15 cellular contexts compared by ENCODE assay signal in genomic region chr2:38168710-38169480, GRCh38.
A peak's percentile ranks its signal among the peaks of the same experiment; 100 is the strongest.
DNase-seq lines count a peak whose midpoint lies in the region; ATAC-seq and TF ChIP-seq lines count a peak whose summit lies in the region.
"Had no signal": no experiment of that assay in that cellular context is flagged by ENCODE, and none has a peak within 500 bp of the region (broad histone marks: within the 10 kb centered on the region; RNA-seq: fewer than 3 reads in every experiment).

No MANE protein-coding gene starts in this region.

- H3K9me3 Mint-ChIP-seq in GM23338 (no peaks in the 10 kb centered on the region), mesothelial cell of epicardium (no peaks in the 10 kb centered on the region)
- H3K9me3 Mint-ChIP-seq: activated CD4-positive, alpha-beta memory T cell treated with anti-CD3 and anti-CD28 coated beads, Interleukin-2, amount 10 ng/mL, durations not matched to agents 7 days and 5 days had no signal

- H3K27ac Mint-ChIP-seq in GM23338 (no peak overlapping the region), mesothelial cell of epicardium (no peak overlapping the region)
- H3K27ac Mint-ChIP-seq: activated CD4-positive, alpha-beta memory T cell treated with anti-CD3 and anti-CD28 coated beads, Interleukin-2, amount 10 ng/mL, durations not matched to agents 7 days and 5 days had no signal

- H3K36me3 Mint-ChIP-seq in GM23338 (ENCODE audit: low read depth) (no peaks in the 10 kb centered on the region), mesothelial cell of epicardium (peaks cover 4% of the 10 kb centered on the region)

- H3K4me1 Mint-ChIP-seq in GM23338, result no peaks in the 10 kb centered on the region
- H3K4me1 Mint-ChIP-seq in mesothelial cell of epicardium, result peaks cover 18% of the 10 kb centered on the region

- H3K27ac ChIP-seq in KMS-11 (peak overlapping the region; percentile 29; the same call in 1 of the 2 replicates), GM23338 (ENCODE audit: low read depth) (no peak overlapping the region)
- H3K27ac ChIP-seq: pancreas had no signal

- no peak overlapping the region for H3K4me3 Mint-ChIP-seq in GM23338
- no peak overlapping the region for H3K4me3 Mint-ChIP-seq in mesothelial cell of epicardium
- H3K4me3 Mint-ChIP-seq: activated CD4-positive, alpha-beta memory T cell treated with anti-CD3 and anti-CD28 coated beads, Interleukin-2, amount 10 ng/mL, durations not matched to agents 7 days and 5 days had no signal

- H3K27me3 Mint-ChIP-seq in GM23338 (ENCODE audit: insufficient read depth, low read depth, poor library complexity) (no peaks in the 10 kb centered on the region), mesothelial cell of epicardium (ENCODE audit: low read depth) (no peaks in the 10 kb centered on the region)

- H3K4me2 ChIP-seq in KMS-11 (peak overlapping the region; percentile 68), GM23338 (no peak overlapping the region)

- in situ Hi-C loops in ACHN (cut with HindIII; ENCODE audit: low pct_ligation_motif_present, low pct_unique_long_range_greater_than_20kb, low sequenced_read_pairs), result no loop called here

- no peaks in the 10 kb centered on the region for H3F3A ChIP-seq in GM23338 (replicated peaks; ENCODE audit: low read depth)

- peaks cover 9% of the 10 kb centered on the region; the same call in 1 of the 2 replicates for H3K9me2 ChIP-seq in GM23338 (ENCODE audit: insufficient read depth)

- H2AFZ ChIP-seq in KMS-11 (ENCODE audit: low read depth), result peak overlapping the region; percentile 44
- no peak overlapping the region for H2AFZ ChIP-seq in GM23338

- H3K9ac ChIP-seq in KMS-11, result no peak overlapping the region

- H3K79me2 ChIP-seq in KMS-11 (ENCODE audit: insufficient read depth, low read depth) (no peaks in the 10 kb centered on the region), GM23338 (replicated peaks; ENCODE audit: insufficient read depth) (no peaks in the 10 kb centered on the region)

- no peak for ATAC-seq in GM23338
- ATAC-seq: pancreas had no signal

- no peaks in the 10 kb centered on the region for H3K27me3 ChIP-seq in KMS-11 (ENCODE audit: insufficient read depth, low read depth)
- H3K27me3 ChIP-seq in GM23338 (ENCODE audit: insufficient read depth), result no peaks in the 10 kb centered on the region
- H3K27me3 ChIP-seq: pancreas had no signal

- DNase-seq in ACHN (peak; percentile 60), amniotic epithelial cell (ENCODE audit: low read depth) (peak; percentile 90), kidney tubule cell (ENCODE audit: low spot score) (peak; percentile 52), GM23338 (ENCODE audit: low spot score) (no peak), dermis blood vessel endothelial cell (no peak), mesothelial cell of epicardium (ENCODE audit: low spot score in 2 of 2, unreplicated experiment in 2 of 2) (no peak), NCI-H748 (lab: John Stamatoyannopoulos, UW; ENCODE audit: unreplicated experiment) (no peak)
- DNase-seq: activated CD4-positive, alpha-beta memory T cell treated with anti-CD3 and anti-CD28 coated beads, Interleukin-2, amount 10 ng/mL, durations not matched to agents 7 days and 5 days; activated naive CD4-positive, alpha-beta T cell; NCI-H146; pancreas; SHP77; stimulated activated CD4-positive, alpha-beta T cell treated with anti-CD3 and anti-CD28 coated beads, Interleukin-12 subunit alpha, Interleukin-12 subunit beta, amount 100 ng/mL, for 4 hours had no signal

- H3K4me3 ChIP-seq in KMS-11 (IDR thresholded peaks at IDR 0.05; ENCODE audit: insufficient read depth, low read depth, low read length) (peak overlapping the region; percentile 1), GM23338 (no peak overlapping the region)
- H3K4me3 ChIP-seq: lung, pancreas had no signal

- TF ChIP-seq CTCF in KMS-11 (conservative IDR thresholded peaks at IDR 0.05; ENCODE audit: low read depth, low read length) (no peak), GM23338 (conservative IDR thresholded peaks at IDR 0.05; ENCODE audit: low read depth in 2 of 2) (no peak), mesothelial cell of epicardium (IDR thresholded peaks at IDR 0.05; ENCODE audit: unreplicated experiment) (no peak)

- no peaks in the 10 kb centered on the region for H4K20me1 ChIP-seq in KMS-11 (ENCODE audit: insufficient read depth)
- no peaks in the 10 kb centered on the region for H4K20me1 ChIP-seq in GM23338 (replicated peaks; ENCODE audit: insufficient read depth)

- peaks cover 52% of the 10 kb centered on the region for H3K4me1 ChIP-seq in KMS-11 (ENCODE audit: low read depth, poor library complexity, severe bottlenecking)
- H3K4me1 ChIP-seq in GM23338 (ENCODE audit: insufficient read depth), result no peaks in the 10 kb centered on the region
- H3K4me1 ChIP-seq: pancreas had no signal

- H3K36me3 ChIP-seq in KMS-11 (ENCODE audit: insufficient read depth) (no peaks in the 10 kb centered on the region), GM23338 (ENCODE audit: insufficient read depth) (no peaks in the 10 kb centered on the region)
- H3K36me3 ChIP-seq: pancreas had no signal

TF ChIP-seq in GM23338, 12 proteins besides CTCF, POLR2A, EP300 and RAD21 (continues in another document):
- TF ChIP-seq ZNF114 (CRISPR knock-in tag; IDR thresholded peaks at IDR 0.05), result no peak
- TF ChIP-seq EZH2phosphoT487 (IDR thresholded peaks at IDR 0.05; ENCODE audit: unreplicated experiment), result no peak
- no peak for TF ChIP-seq EZH2 (IDR thresholded peaks at IDR 0.05; ENCODE audit: low read depth, unreplicated experiment)
- no peak for TF ChIP-seq CREB1 (CRISPR knock-in tag; IDR thresholded peaks at IDR 0.05; ENCODE audit: low read depth)
- TF ChIP-seq REST (IDR thresholded peaks at IDR 0.05; ENCODE audit: unreplicated experiment), result no peak

Comparison
In these comparisons a context has a peak if more than half of its experiments do, and no peak if none do; other contexts are left out.
1. DNase-seq: peak in ACHN (single experiment), amniotic epithelial cell (single experiment) and kidney tubule cell (single experiment); none in GM23338 (single experiment), dermis blood vessel endothelial cell (single experiment), mesothelial cell of epicardium (0 of 2) and NCI-H748 (single experiment).